Comparison of ENCODE assay signal across 15 cellular contexts in the genomic region with DNA sequence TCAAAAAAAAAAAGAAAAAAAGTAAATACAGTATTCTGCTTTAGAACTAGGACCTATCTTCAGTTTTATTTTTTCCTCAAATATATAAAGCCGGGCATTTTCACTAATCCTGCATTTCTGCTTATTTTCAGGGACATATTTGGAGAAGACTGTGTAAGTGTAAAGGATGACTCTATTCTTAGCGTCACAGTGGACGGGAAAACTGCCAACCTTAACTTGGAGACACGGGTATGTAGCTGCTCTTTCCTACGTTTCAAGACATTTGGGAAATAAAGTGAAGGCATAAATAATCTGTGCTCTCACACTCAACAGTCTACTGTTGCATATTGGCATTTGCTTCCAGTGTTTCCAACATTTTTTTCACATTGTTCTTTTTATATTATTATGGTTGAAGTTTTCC. TPM values are rescaled to one million over a fixed set of nuclear protein-coding genes. Genes with fewer than 3 reads are reported as not detected.
DNase-seq lines count a peak whose midpoint lies in the region; ATAC-seq and TF ChIP-seq lines count a peak whose summit lies in the region.
"Had no signal": no experiment of that assay in that cellular context is flagged by ENCODE, and none has a peak within 500 bp of the region (broad histone marks: within the 10 kb centered on the region; RNA-seq: fewer than 3 reads in every experiment).

No MANE protein-coding gene starts in this region.

- ATAC-seq in activated CD8-positive, alpha-beta memory T cell treated with anti-CD3 and anti-CD28 coated beads, Interleukin-2, amount 10 ng/mL, durations not matched to agents 7 days and 5 days: no peak
- ATAC-seq in GM21576 (IDR thresholded peaks at IDR 0.05; ENCODE audit: unreplicated experiment) (no peak), HG03432 (IDR thresholded peaks at IDR 0.05; ENCODE audit: unreplicated experiment) (no peak)
- ATAC-seq: CD8-positive, alpha-beta T cell had no signal

- H3K36me3 Mint-ChIP-seq in activated CD8-positive, alpha-beta memory T cell treated with anti-CD3 and anti-CD28 coated beads, Interleukin-2, amount 10 ng/mL, durations not matched to agents 7 days and 5 days: peaks cover 34% of the 10 kb centered on the region
- peaks cover 24% of the 10 kb centered on the region for H3K36me3 Mint-ChIP-seq in endothelial cell (ENCODE audit: low read depth, unreplicated experiment)

- CTCF ChIA-PET in activated CD8-positive, alpha-beta memory T cell treated with anti-CD3 and anti-CD28 coated beads, Interleukin-2, amount 10 ng/mL, durations not matched to agents 7 days and 5 days (lab: Charles Lee): interaction anchor here (1.1 kb wide), 1 partner anchor 9 kb away, joined by 4 read pairs; no protein-coding TSS in a partner anchor

- H3K9me3 Mint-ChIP-seq in activated CD8-positive, alpha-beta memory T cell treated with anti-CD3 and anti-CD28 coated beads, Interleukin-2, amount 10 ng/mL, durations not matched to agents 7 days and 5 days (ENCODE audit: low read depth): no peaks in the 10 kb centered on the region
- no peaks in the 10 kb centered on the region for H3K9me3 Mint-ChIP-seq in endothelial cell (ENCODE audit: unreplicated experiment)
- H3K9me3 Mint-ChIP-seq: CD4-positive, CD25-positive, alpha-beta regulatory T cell; CD8-positive, alpha-beta T cell had no signal

- no peaks in the 10 kb centered on the region for H3K27me3 Mint-ChIP-seq in activated CD8-positive, alpha-beta memory T cell treated with anti-CD3 and anti-CD28 coated beads, Interleukin-2, amount 10 ng/mL, durations not matched to agents 7 days and 5 days
- H3K27me3 Mint-ChIP-seq in endothelial cell (ENCODE audit: unreplicated experiment): peaks cover 9% of the 10 kb centered on the region
- H3K27me3 Mint-ChIP-seq: B cell; CD4-positive, CD25-positive, alpha-beta regulatory T cell had no signal

- TF ChIP-seq CTCF in endothelial cell (IDR thresholded peaks at IDR 0.05; ENCODE audit: unreplicated experiment): no peak

- peak; percentile 4 for DNase-seq in activated CD8-positive, alpha-beta memory T cell treated with anti-CD3 and anti-CD28 coated beads, Interleukin-2, amount 10 ng/mL, durations not matched to agents 7 days and 5 days
- no peak for DNase-seq in activated CD8-positive, alpha-beta memory T cell treated with anti-CD3 and anti-CD28 coated beads, Interleukin-2, amount 50 U/mL, for 48 hours
- DNase-seq in middle frontal gyrus (ENCODE audit: extremely low spot score, low spot score) (peak; percentile 53), superior temporal gyrus (ENCODE audit: extremely low spot score) (peak; percentile 69), endothelial cell (ENCODE audit: low spot score) (no peak)
- DNase-seq: Caco-2; CD4-positive, CD25-positive, alpha-beta regulatory T cell; CD8-positive, alpha-beta T cell; DMS153; DND-41; H7; HCEC 1CT had no signal

- H3K4me3 Mint-ChIP-seq in activated CD8-positive, alpha-beta memory T cell treated with anti-CD3 and anti-CD28 coated beads, Interleukin-2, amount 10 ng/mL, durations not matched to agents 7 days and 5 days: no peak overlapping the region
- H3K4me3 Mint-ChIP-seq in endothelial cell (ENCODE audit: unreplicated experiment): no peak overlapping the region
- H3K4me3 Mint-ChIP-seq: B cell; CD8-positive, alpha-beta T cell had no signal

- H3K27ac Mint-ChIP-seq in activated CD8-positive, alpha-beta memory T cell treated with anti-CD3 and anti-CD28 coated beads, Interleukin-2, amount 10 ng/mL, durations not matched to agents 7 days and 5 days: no peak overlapping the region
- H3K27ac Mint-ChIP-seq in endothelial cell (ENCODE audit: unreplicated experiment): no peak overlapping the region
- H3K27ac Mint-ChIP-seq: B cell; CD4-positive, CD25-positive, alpha-beta regulatory T cell; CD8-positive, alpha-beta T cell had no signal

- peaks cover 20% of the 10 kb centered on the region for H3K4me1 Mint-ChIP-seq in activated CD8-positive, alpha-beta memory T cell treated with anti-CD3 and anti-CD28 coated beads, Interleukin-2, amount 10 ng/mL, durations not matched to agents 7 days and 5 days
- peaks cover 8% of the 10 kb centered on the region for H3K4me1 Mint-ChIP-seq in endothelial cell (ENCODE audit: unreplicated experiment)

RNA-seq across cellular contexts. Expression of a gene that starts 3.1 kb away (rescaled TPM):
- total RNA-seq in activated CD8-positive, alpha-beta memory T cell treated with anti-CD3 and anti-CD28 coated beads, Interleukin-2, amount 10 ng/mL, durations not matched to agents 7 days and 5 days: 10 to 100 TPM; 71.3 to 72.1 TPM
- 37.5 TPM for total RNA-seq in endothelial cell (ENCODE audit: unreplicated experiment)

RNA-seq across cellular contexts. Expression of a gene that starts 47.8 kb away (rescaled TPM):
- 10 to 100 TPM; 57.9 to 64.6 TPM for total RNA-seq in activated CD8-positive, alpha-beta memory T cell treated with anti-CD3 and anti-CD28 coated beads, Interleukin-2, amount 10 ng/mL, durations not matched to agents 7 days and 5 days
- 55.2 TPM for total RNA-seq in endothelial cell (ENCODE audit: unreplicated experiment)

RNA-seq across cellular contexts. Expression of a gene that starts 47.9 kb away (rescaled TPM):
- total RNA-seq in activated CD8-positive, alpha-beta memory T cell treated with anti-CD3 and anti-CD28 coated beads, Interleukin-2, amount 10 ng/mL, durations not matched to agents 7 days and 5 days: 100 to 1,000 TPM; 137 to 164 TPM
- 97.3 TPM for total RNA-seq in endothelial cell (ENCODE audit: unreplicated experiment)

Comparison
In these comparisons a context has a peak if more than half of its experiments do, and no peak if none do; other contexts are left out.
1. DNase-seq: peak in activated CD8-positive, alpha-beta memory T cell treated with anti-CD3 and anti-CD28 coated beads, Interleukin-2, amount 10 ng/mL, durations not matched to agents 7 days and 5 days (single experiment), middle frontal gyrus (single experiment) and superior temporal gyrus (single experiment); none in activated CD8-positive, alpha-beta memory T cell treated with anti-CD3 and anti-CD28 coated beads, Interleukin-2, amount 50 U/mL, for 48 hours (single experiment) and endothelial cell (single experiment).